ENCODE assay signal across 2 cellular contexts in the genomic region with DNA sequence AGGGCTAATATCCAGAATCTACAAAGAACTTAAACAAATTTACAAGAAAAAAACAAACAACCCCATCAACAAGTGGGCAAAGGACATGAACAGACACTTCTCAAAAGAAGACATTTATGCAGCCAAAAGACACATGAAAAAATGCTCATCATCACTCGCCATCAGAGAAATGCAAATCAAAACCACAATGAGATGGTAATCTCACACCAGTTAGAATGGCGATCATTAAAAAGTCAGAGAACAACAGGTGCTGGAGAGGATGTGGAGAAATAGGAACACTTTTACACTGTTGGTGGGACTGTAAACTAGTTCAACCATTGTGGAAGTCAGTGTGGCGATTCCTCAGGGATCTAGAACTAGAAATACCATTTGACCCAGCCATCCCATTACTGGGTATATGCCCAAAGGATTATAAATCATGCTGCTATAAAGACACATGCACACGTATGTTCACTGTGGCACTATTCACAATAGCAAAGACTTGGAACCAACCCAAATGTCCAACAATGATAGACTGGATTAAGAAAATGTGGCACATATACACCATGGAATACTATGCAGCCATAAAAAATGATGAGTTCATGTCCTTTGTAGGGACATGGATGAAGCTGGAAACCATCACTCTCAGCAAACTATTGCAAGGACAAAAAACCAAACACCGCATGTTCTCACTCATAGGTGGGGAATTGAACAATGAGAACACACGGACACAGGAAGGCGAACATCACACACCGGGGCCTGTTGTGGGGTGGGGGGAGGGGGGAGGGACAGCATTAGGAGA.
A peak's percentile ranks its signal among the peaks of the same experiment; 100 is the strongest.
TF ChIP-seq lines count a peak whose summit lies in the region.

No MANE protein-coding gene starts in this region.

TF ChIP-seq in HEK293, 187 proteins besides CTCF, POLR2A, EP300 and RAD21:
- TF ChIP-seq SCRT1 (tag by site-specific recombination; IDR thresholded peaks at IDR 0.05; ENCODE audit: borderline replicate concordance) (peak; percentile 85), ZNF146 (tag by site-specific recombination; IDR thresholded peaks at IDR 0.05) (peak; percentile 97), ZNF184 (tag by site-specific recombination; IDR thresholded peaks at IDR 0.05) (peak; percentile 65; the same call in 1 of the 2 replicates), SCRT2 (tag by site-specific recombination; IDR thresholded peaks at IDR 0.05) (peak; percentile 89)

TF ChIP-seq in K562, 482 proteins besides CTCF, POLR2A, EP300 and RAD21:
- 0 out of 2 replicates have a peak, but pooled peaks have one; percentile 9 for TF ChIP-seq BCOR (IDR thresholded peaks at IDR 0.05)
